Comparison of ENCODE assay signal across 8 cellular contexts in the genomic region with DNA sequence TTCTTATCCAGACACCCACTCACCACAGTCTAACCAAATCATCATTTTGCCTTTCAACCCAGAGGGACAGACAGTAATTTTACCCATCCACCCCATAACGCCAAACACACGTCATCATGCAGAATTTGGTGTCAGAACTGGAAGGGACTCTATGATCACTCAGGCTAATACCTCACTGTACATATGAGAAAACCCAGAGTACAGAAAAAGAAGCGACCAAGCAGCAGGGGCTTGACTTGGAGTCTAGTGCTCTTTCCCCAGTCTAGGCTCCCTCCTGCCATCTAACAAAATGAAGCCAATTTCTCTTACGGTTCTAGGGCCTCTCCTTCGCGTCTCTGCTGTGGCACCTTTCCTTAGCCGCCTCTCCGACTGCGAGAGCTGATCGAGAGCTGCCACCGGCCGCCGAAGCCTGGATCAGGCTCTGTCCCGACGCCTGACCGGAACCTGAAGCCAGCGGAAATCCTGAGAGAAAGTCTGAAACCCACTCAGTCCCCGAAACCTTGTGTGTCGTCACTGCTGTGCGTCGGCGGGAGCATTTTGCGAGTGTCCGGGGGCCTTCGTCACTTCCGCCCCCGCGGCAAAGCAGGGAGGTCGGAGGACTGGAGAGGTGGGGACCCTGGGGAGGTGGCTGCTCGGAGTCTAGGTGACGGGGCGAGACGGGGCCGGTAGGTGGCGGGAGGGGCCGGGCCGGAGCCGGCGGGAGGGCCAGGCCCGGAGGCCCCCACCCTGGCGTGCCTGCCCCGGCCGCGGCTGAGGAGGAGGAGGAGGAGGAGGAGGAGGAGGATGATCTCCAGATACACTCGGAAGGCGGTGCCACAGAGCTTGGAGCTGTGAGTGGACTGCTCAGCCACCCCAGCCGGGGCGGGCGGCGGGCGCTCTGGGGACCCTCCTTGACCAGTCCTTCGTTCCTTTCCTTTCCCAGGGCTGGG. TPM values are rescaled to one million over a fixed set of nuclear protein-coding genes. Genes with fewer than 3 reads are reported as not detected.
DNase-seq lines count a peak whose midpoint lies in the region; ATAC-seq and TF ChIP-seq lines count a peak whose summit lies in the region.

A gene (minus strand): TSS at position 452 of the 929 bp plus-strand sequence. CDS start 4,071 bp downstream, outside the sequence.
A gene (plus strand): TSS at position 563 of the 929 bp plus-strand sequence. CDS start 221 bp downstream, at position 784.

- DNase-seq in DMS 273 treated with DMSO at 0.1 percent for 48 hours (lab: John Stamatoyannopoulos, UW) (peak; percentile 63), HuH-7.5 (ENCODE audit: low spot score) (peak; percentile 55), OCI-M2 (lab: John Stamatoyannopoulos, UW; ENCODE audit: unreplicated experiment) (peak; percentile 72), activated T-cell treated with anti-CD3 and anti-CD28 coated beads for 4 hours (peak; percentile 94), epithelial cell of esophagus (ENCODE audit: low read depth) (peak; percentile 95)
- DNase-seq in stimulated activated CD8-positive, alpha-beta memory T cell treated with anti-CD3 and anti-CD28 coated beads, Interleukin-4, amount 100 ng/mL, for 1 hour (ENCODE audit: low read depth in 2 of 2, low spot score in 1 of 2): peak; percentile 78 to 91

- H3K4me1 ChIP-seq in mononuclear cell (ENCODE audit: insufficient read depth, low read length): peaks cover 25% of the 10 kb centered on the region

- peak; percentile 91 for ATAC-seq in GM21526 (IDR thresholded peaks at IDR 0.05; ENCODE audit: low FRiP score, unreplicated experiment)

- H3K27me3 ChIP-seq in mononuclear cell (ENCODE audit: insufficient read depth, low read length): no peaks in the 10 kb centered on the region

- TF ChIP-seq CTCF in epithelial cell of esophagus (IDR thresholded peaks at IDR 0.05; ENCODE audit: insufficient read depth, low read depth, low read length, missing control alignments): no peak

- H3K4me3 ChIP-seq in epithelial cell of esophagus (ENCODE audit: low read length) (peak within 1 kb of the TSS; percentile 100), mononuclear cell (ENCODE audit: low read length) (peak within 1 kb of the TSS; percentile 71)

- H3K9me3 ChIP-seq in mononuclear cell (ENCODE audit: low read depth, low read length): no peaks in the 10 kb centered on the region

RNA-seq across cellular contexts. Expression of the first gene that starts in this region (rescaled TPM):
- total RNA-seq in mononuclear cell: 67.7 TPM

RNA-seq across cellular contexts. Expression of the second gene that starts in this region (rescaled TPM):
- 8.6 TPM for total RNA-seq in mononuclear cell

Comparison
In these comparisons a context has a peak if more than half of its experiments do, and no peak if none do; other contexts are left out.
1. Peak in every context shown above with its lines: DNase-seq, ATAC-seq and H3K4me3 ChIP-seq.